2 cellular contexts compared by ENCODE assay signal in genomic region chr20:53338716-53339115, GRCh38.
TF ChIP-seq lines count a peak whose summit lies in the region.

No MANE protein-coding gene starts in this region.

TF ChIP-seq in HepG2, 621 proteins besides CTCF, POLR2A, EP300 and RAD21:
- TF ChIP-seq ZBTB10 (CRISPR knock-in tag; IDR thresholded peaks at IDR 0.05; ENCODE audit: borderline replicate concordance) (no peak), BATF2 (CRISPR knock-in tag; IDR thresholded peaks at IDR 0.05) (0 out of 2 replicates have a peak, but pooled peaks have one; percentile 1)

TF ChIP-seq in K562, 482 proteins besides CTCF, POLR2A, EP300 and RAD21:
- no peak for TF ChIP-seq CBX1 (IDR thresholded peaks at IDR 0.05; ENCODE audit: low read depth)
- no peak for TF ChIP-seq AFF4 (CRISPR knock-in tag; IDR thresholded peaks at IDR 0.05)
- no peak for TF ChIP-seq CXXC5 (CRISPR knock-in tag; IDR thresholded peaks at IDR 0.05)
- no peak for TF ChIP-seq MYBL2 (IDR thresholded peaks at IDR 0.05; ENCODE audit: low read depth)
- TF ChIP-seq MYBL2 (CRISPR knock-in tag; IDR thresholded peaks at IDR 0.05; ENCODE audit: borderline replicate concordance): no peak
- TF ChIP-seq ZNF124 (CRISPR knock-in tag; IDR thresholded peaks at IDR 0.05): no peak
- TF ChIP-seq ZNF408 (CRISPR knock-in tag; IDR thresholded peaks at IDR 0.05; ENCODE audit: low read depth): no peak
- TF ChIP-seq DMBX1 (CRISPR knock-in tag; IDR thresholded peaks at IDR 0.05; ENCODE audit: borderline replicate concordance): no peak
